ENCODE assay signal across 1 cellular context in genomic region chr15:88454231-88454630, GRCh38.
TF ChIP-seq lines count a peak whose summit lies in the region.

No MANE protein-coding gene starts in this region.

TF ChIP-seq in HepG2, 621 proteins besides CTCF, POLR2A, EP300 and RAD21 (continued from another document):
- TF ChIP-seq TBP (CRISPR knock-in tag; IDR thresholded peaks at IDR 0.05): no peak
- no peak for TF ChIP-seq CEBPZ (IDR thresholded peaks at IDR 0.05; ENCODE audit: low read length)
- no peak for TF ChIP-seq THYN1 (CRISPR knock-in tag; IDR thresholded peaks at IDR 0.05; ENCODE audit: borderline replicate concordance, low read depth)
- no peak for TF ChIP-seq ZSCAN22 (CRISPR knock-in tag; IDR thresholded peaks at IDR 0.05)
- no peak for TF ChIP-seq NR2F6 (IDR thresholded peaks at IDR 0.05)
- TF ChIP-seq NR2F6 (CRISPR knock-in tag; IDR thresholded peaks at IDR 0.05): no peak
- TF ChIP-seq ARNT2 (CRISPR knock-in tag; IDR thresholded peaks at IDR 0.05; ENCODE audit: low read depth): no peak
- TF ChIP-seq BATF2 (CRISPR knock-in tag; IDR thresholded peaks at IDR 0.05): no peak
- no peak for TF ChIP-seq ZBTB14 (CRISPR knock-in tag; IDR thresholded peaks at IDR 0.05)
- no peak for TF ChIP-seq EZH2 (conservative IDR thresholded peaks at IDR 0.05; ENCODE audit: low read depth, low read length)
- no peak for TF ChIP-seq ZNF362 (CRISPR knock-in tag; IDR thresholded peaks at IDR 0.05; ENCODE audit: borderline replicate concordance)
- TF ChIP-seq ZNF652 (CRISPR knock-in tag; IDR thresholded peaks at IDR 0.05; ENCODE audit: borderline replicate concordance, low read depth): no peak
- TF ChIP-seq SAP130 (CRISPR knock-in tag; IDR thresholded peaks at IDR 0.05; ENCODE audit: low read depth): no peak
- TF ChIP-seq FOXC1 (CRISPR knock-in tag; IDR thresholded peaks at IDR 0.05; ENCODE audit: borderline replicate concordance): no peak
- TF ChIP-seq ZNF562 (CRISPR knock-in tag; IDR thresholded peaks at IDR 0.05; ENCODE audit: borderline replicate concordance): no peak
